In genomic region chr16:1677942-1678499, GRCh38 we compare ENCODE assay signal across 8 cellular contexts. TPM values are rescaled to one million over a fixed set of nuclear protein-coding genes. Genes with fewer than 3 reads are reported as not detected.
DNase-seq lines count a peak whose midpoint lies in the region; ATAC-seq and TF ChIP-seq lines count a peak whose summit lies in the region.

Gene JPT2, plus strand, starts transcription at chr16:1678279. Its CDS starts 34 bp downstream, at chr16:1678313.

- H3K27ac Mint-ChIP-seq in endodermal cell = peak within 1 kb of the TSS; percentile 90

- peaks cover 43% of the 10 kb centered on the region for H3K36me3 Mint-ChIP-seq in endodermal cell (ENCODE audit: low read depth)

- peak within 1 kb of the TSS; percentile 91 for H3K9ac ChIP-seq in endodermal cell (ENCODE audit: extremely low read depth, low read length, poor library complexity, severe bottlenecking)

- H3K27ac ChIP-seq in endodermal cell (ENCODE audit: low read depth, low read length) (peak within 1 kb of the TSS; percentile 48), mesodermal cell (ENCODE audit: low read depth, low read length, severe bottlenecking) (peak within 1 kb of the TSS; percentile 59)

- DNase-seq in COLO829 (ENCODE audit: low spot score) (peak; percentile 86), HUDEP-2 (lab: John Stamatoyannopoulos, UW; ENCODE audit: unreplicated experiment in 76 of 76) (peak in 74 of 76 experiments; percentile 46 to 97 (median 91)), NOMO-1 treated with dmso at 0.1 percent for 144 hours (lab: John Stamatoyannopoulos, UW; ENCODE audit: unreplicated experiment) (peak; percentile 96), endodermal cell (peak; percentile 99)
- DNase-seq in activated CD8-positive, alpha-beta memory T cell treated with anti-CD3 and anti-CD28 coated beads for 48 hours (ENCODE audit: low read depth in 2 of 3, low spot score in 2 of 3) = peak; percentile 85 to 93 (median 88)
- DNase-seq in stimulated activated CD8-positive, alpha-beta memory T cell treated with anti-CD3 and anti-CD28 coated beads, Interleukin-15, amount 100 ng/mL, for 24 hours (ENCODE audit: low read depth) = peak; percentile 85

- no peak for TF ChIP-seq CTCF in endodermal cell (conservative IDR thresholded peaks at IDR 0.05)

- H3K27me3 Mint-ChIP-seq in endodermal cell (ENCODE audit: insufficient read depth) = no peaks in the 10 kb centered on the region

- H3K4me3 ChIP-seq in endodermal cell (ENCODE audit: low read length) (peak within 1 kb of the TSS; percentile 92), mesodermal cell (ENCODE audit: extremely low read depth, insufficient read depth, low read length, poor library complexity, severe bottlenecking) (peak within 1 kb of the TSS; percentile 94)

- WGBS in endodermal cell (ENCODE audit: insufficient coverage in 1 of 2, insufficient read length in 1 of 2), 2 experiments = 0% methylated on average over 2 to 76 of the region's 79 CpGs
- WGBS in mesodermal cell (ENCODE audit: insufficient coverage in 2 of 2), 2 experiments = 1% methylated on average over 47 to 70 of the region's 79 CpGs

- no peaks in the 10 kb centered on the region for H3K27me3 ChIP-seq in endodermal cell (ENCODE audit: control insufficient read depth, insufficient read depth, low read length, poor library complexity, severe bottlenecking)

- H3K36me3 ChIP-seq in endodermal cell (ENCODE audit: control insufficient read depth, insufficient read depth, low read length) = peaks cover 54% of the 10 kb centered on the region
- peaks cover 63% of the 10 kb centered on the region for H3K36me3 ChIP-seq in mesodermal cell (ENCODE audit: control insufficient read depth, insufficient read depth, low read length)

- peak; percentile 85 for ATAC-seq in GM21367 (IDR thresholded peaks at IDR 0.05; ENCODE audit: unreplicated experiment)

- no peaks in the 10 kb centered on the region for H3K9me3 Mint-ChIP-seq in endodermal cell

- H3K4me1 Mint-ChIP-seq in endodermal cell = peaks cover 22% of the 10 kb centered on the region

- H3K9me3 ChIP-seq in endodermal cell (ENCODE audit: control insufficient read depth, low read length) = no peaks in the 10 kb centered on the region
- H3K9me3 ChIP-seq in mesodermal cell (ENCODE audit: control insufficient read depth, low read length) = no peaks in the 10 kb centered on the region

- H3K4me3 Mint-ChIP-seq in endodermal cell = peak within 1 kb of the TSS; percentile 95

- H3K4me1 ChIP-seq in endodermal cell (ENCODE audit: control insufficient read depth, insufficient read depth, low read length) (no peaks in the 10 kb centered on the region), mesodermal cell (ENCODE audit: control insufficient read depth, insufficient read depth, low read length, poor library complexity, severe bottlenecking) (peaks cover 34% of the 10 kb centered on the region)

RNA-seq across cellular contexts. Expression of gene JPT2, which starts in this region (rescaled TPM):
- 100 to 1,000 TPM; 161 to 168 TPM for total RNA-seq in endodermal cell
- 154 TPM for polyA plus RNA-seq in endodermal cell (2013, experiment 1 of 2)
- 159 TPM for polyA plus RNA-seq in endodermal cell (2013, experiment 2 of 2)
- 106 TPM for polyA plus RNA-seq in mesodermal cell (2013, experiment 1 of 2)
- 90.5 TPM for polyA plus RNA-seq in mesodermal cell (2013, experiment 2 of 2)

Comparison
In these comparisons a context has a peak if more than half of its experiments do, and no peak if none do; other contexts are left out.
1. Peak in every context shown above with its lines: DNase-seq, ATAC-seq, H3K4me3 ChIP-seq and H3K27ac ChIP-seq.